ENCODE assay signal across 12 cellular contexts in the genomic region with DNA sequence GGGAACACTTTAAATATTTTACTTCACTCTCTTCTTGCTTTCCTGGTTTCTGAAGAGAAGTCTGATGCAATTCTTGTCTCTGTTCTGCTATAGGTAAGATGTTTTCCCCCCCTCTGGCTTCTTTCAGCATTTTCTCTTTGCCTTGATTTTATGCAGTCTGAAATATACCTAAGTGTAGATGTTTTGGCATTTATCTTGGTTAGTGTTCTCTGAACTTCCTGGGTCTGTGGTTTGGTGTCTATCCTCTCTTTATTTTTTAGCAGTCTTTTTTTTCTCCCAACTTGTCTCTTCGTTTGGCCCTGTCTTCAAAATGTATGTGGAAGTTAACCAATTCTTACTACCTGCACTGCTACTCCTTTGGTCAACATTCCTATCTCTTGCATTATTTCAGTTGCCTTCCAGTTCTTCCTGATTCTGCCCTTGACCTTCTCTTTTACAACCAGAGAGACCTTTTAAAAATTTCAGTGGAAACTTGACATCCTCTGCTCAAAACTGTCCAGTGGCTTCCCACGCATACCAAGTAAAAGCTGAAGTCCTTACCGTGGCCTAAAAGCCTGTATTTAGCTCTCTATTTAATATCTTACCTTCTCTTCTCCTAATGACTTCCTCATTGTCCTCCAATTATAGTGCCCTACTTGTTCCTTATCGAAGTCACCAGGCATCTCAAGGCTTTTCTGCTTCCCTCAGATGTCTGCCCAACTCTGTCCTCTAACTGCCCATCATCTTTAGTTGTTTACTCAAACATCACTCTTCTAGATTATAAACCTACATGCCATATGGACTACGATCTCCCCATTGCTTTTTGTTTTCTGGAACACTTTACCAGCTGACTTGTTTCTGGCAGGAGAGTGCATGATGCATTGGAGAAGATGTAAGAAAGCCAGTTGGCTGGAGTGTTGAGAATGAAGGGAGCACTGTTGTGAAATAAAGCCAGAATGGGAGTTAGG. TPM values are rescaled to one million over a fixed set of nuclear protein-coding genes. Genes with fewer than 3 reads are reported as not detected.
DNase-seq lines count a peak whose midpoint lies in the region; ATAC-seq and TF ChIP-seq lines count a peak whose summit lies in the region.
"Had no signal": no experiment of that assay in that cellular context is flagged by ENCODE, and none has a peak within 500 bp of the region (broad histone marks: within the 10 kb centered on the region; RNA-seq: fewer than 3 reads in every experiment).

No MANE protein-coding gene starts in this region.

- H3K9me3 Mint-ChIP-seq in activated CD4-positive, alpha-beta T cell treated with anti-CD3 and anti-CD28 coated beads, Interleukin-2, amount 10 ng/mL, durations not matched to agents 24 days and 14 days, result no peaks in the 10 kb centered on the region
- H3K9me3 Mint-ChIP-seq in T-cell, result no peaks in the 10 kb centered on the region

- CTCF ChIA-PET in T-cell (lab: Charles Lee), result interaction anchor here in 1 of 2 donors (1.5 kb wide), 1 partner anchor 153 kb away, joined by 5 read pairs; no protein-coding TSS in a partner anchor

- H3K27ac Mint-ChIP-seq in activated CD4-positive, alpha-beta T cell treated with anti-CD3 and anti-CD28 coated beads, Interleukin-2, amount 10 ng/mL, durations not matched to agents 24 days and 14 days, result no peak overlapping the region
- no peak overlapping the region for H3K27ac Mint-ChIP-seq in T-cell

- intact Hi-C loops in activated CD4-positive, alpha-beta T cell treated with anti-CD3 and anti-CD28 coated beads, Interleukin-2, amount 10 ng/mL, durations not matched to agents 24 days and 14 days (cut with micrococcal nuclease), result loop anchor here (2.0 to 5.0 kb wide), 2 partner anchors 33 to 152 kb away; no protein-coding TSS in a partner anchor
- intact Hi-C loops in tibial artery (cut with DNase I; ENCODE audit: low total_unique reads), result no loop called here

- H3K4me3 ChIP-seq in fibroblast of villous mesenchyme (ENCODE audit: low read depth, low read length) (no peak overlapping the region), tibial artery (no peak overlapping the region)

- peak; percentile 63 for DNase-seq in activated CD4-positive, alpha-beta T cell treated with anti-CD3 and anti-CD28 coated beads, Interleukin-2, amount 10 ng/mL, durations not matched to agents 24 days and 14 days
- DNase-seq in activated CD4-positive, alpha-beta T cell treated with anti-CD3 and anti-CD28 coated beads for 48 hours, result no peak
- DNase-seq in T-cell (no peak), fibroblast of villous mesenchyme (ENCODE audit: low read depth) (peak; percentile 30), tibial artery (no peak)
- DNase-seq: NCI-H226; stimulated activated CD4-positive, alpha-beta T cell treated with anti-CD3 and anti-CD28 coated beads, Interleukin-4, amount 100 ng/mL, for 4 hours had no signal

- ATAC-seq in T-cell (replicated peaks in 1 of 4) (peak; percentile 69 to 90 (median 82)), GM21717 (IDR thresholded peaks at IDR 0.05; ENCODE audit: unreplicated experiment) (no peak), GM21576 (IDR thresholded peaks at IDR 0.05; ENCODE audit: unreplicated experiment) (no peak), HG03565 (IDR thresholded peaks at IDR 0.05; ENCODE audit: unreplicated experiment) (no peak)
- ATAC-seq: HepG2 had no signal

- H3K4me1 ChIP-seq in tibial artery, result peaks cover 0 to 80% (median 32%) of the 10 kb centered on the region in 4 donors

- H3K27me3 ChIP-seq in tibial artery, result no peaks in the 10 kb centered on the region

- H3K36me3 ChIP-seq in tibial artery, result no peaks in the 10 kb centered on the region

- H3K4me1 Mint-ChIP-seq in activated CD4-positive, alpha-beta T cell treated with anti-CD3 and anti-CD28 coated beads, Interleukin-2, amount 10 ng/mL, durations not matched to agents 24 days and 14 days, result peaks cover 44% of the 10 kb centered on the region
- peaks cover 56 to 59% (median 58%) of the 10 kb centered on the region in 3 donors for H3K4me1 Mint-ChIP-seq in T-cell

- peak overlapping the region; percentile 12 to 51 for H3K27ac ChIP-seq in tibial artery

- TF ChIP-seq CTCF in fibroblast of villous mesenchyme (IDR thresholded peaks at IDR 0.05; ENCODE audit: insufficient read depth, low read depth, low read length) (no peak), tibial artery (IDR thresholded peaks at IDR 0.05) (no peak)

- no peaks in the 10 kb centered on the region for H3K9me3 ChIP-seq in tibial artery

- no peak overlapping the region for H3K4me3 Mint-ChIP-seq in activated CD4-positive, alpha-beta T cell treated with anti-CD3 and anti-CD28 coated beads, Interleukin-2, amount 10 ng/mL, durations not matched to agents 24 days and 14 days
- no peak overlapping the region for H3K4me3 Mint-ChIP-seq in T-cell
- H3K4me3 Mint-ChIP-seq: neural crest cell had no signal

- POLR2A ChIA-PET in T-cell (lab: Charles Lee), result interaction anchor here in 1 of 2 donors (0.6 kb wide), 1 partner anchor 144 kb away, joined by 3 read pairs; no protein-coding TSS in a partner anchor

- peaks cover 30% of the 10 kb centered on the region for H3K36me3 Mint-ChIP-seq in activated CD4-positive, alpha-beta T cell treated with anti-CD3 and anti-CD28 coated beads, Interleukin-2, amount 10 ng/mL, durations not matched to agents 24 days and 14 days (ENCODE audit: low read depth)
- peaks cover 8% of the 10 kb centered on the region for H3K36me3 Mint-ChIP-seq in T-cell

- H3K27me3 Mint-ChIP-seq in activated CD4-positive, alpha-beta T cell treated with anti-CD3 and anti-CD28 coated beads, Interleukin-2, amount 10 ng/mL, durations not matched to agents 24 days and 14 days, result no peaks in the 10 kb centered on the region
- no peaks in the 10 kb centered on the region for H3K27me3 Mint-ChIP-seq in T-cell

RNA-seq across cellular contexts. Expression of a gene that starts 40.9 kb away (rescaled TPM):
- total RNA-seq in activated CD4-positive, alpha-beta T cell treated with anti-CD3 and anti-CD28 coated beads, Interleukin-2, amount 10 ng/mL, durations not matched to agents 24 days and 14 days, result 306 and 307 TPM in 2 replicates
- total RNA-seq in T-cell (100 to 1,000 TPM in 4 of 5 donors, 10 to 100 TPM in 1; 95.0 to 108 (median 103) TPM), fibroblast of villous mesenchyme (13.5 and 25.5 TPM in 2 replicates)

Comparison
In these comparisons a context has a peak if more than half of its experiments do, and no peak if none do; other contexts are left out.
1. DNase-seq: peak in activated CD4-positive, alpha-beta T cell treated with anti-CD3 and anti-CD28 coated beads, Interleukin-2, amount 10 ng/mL, durations not matched to agents 24 days and 14 days (single experiment) and fibroblast of villous mesenchyme (single experiment); none in activated CD4-positive, alpha-beta T cell treated with anti-CD3 and anti-CD28 coated beads for 48 hours (single experiment), T-cell (0 of 34) and tibial artery (0 of 2).
2. ATAC-seq: peak in T-cell (4 of 4); none in GM21717 (single experiment), GM21576 (single experiment) and HG03565 (single experiment).